ENCODE assay signal across 11 cellular contexts in the genomic region with DNA sequence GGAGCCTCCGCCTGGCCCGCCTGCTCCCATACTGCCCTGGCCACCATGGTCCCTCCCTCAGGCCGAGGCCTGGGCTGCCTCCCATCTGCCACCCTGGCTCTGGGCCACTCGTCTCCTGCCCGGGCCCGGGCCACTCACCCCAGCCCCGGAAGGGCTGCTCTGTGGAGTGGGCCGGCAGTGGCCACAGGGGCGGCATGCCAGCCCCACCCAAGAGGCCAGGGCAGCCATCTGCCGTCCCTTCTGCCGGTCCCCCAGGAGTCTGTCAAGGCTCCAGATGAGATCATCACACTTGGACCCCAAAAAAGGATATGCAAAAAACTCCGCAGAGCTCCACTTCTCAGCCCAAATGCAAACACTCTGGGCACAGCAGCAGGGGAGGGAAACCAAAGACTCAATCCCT.
DNase-seq lines count a peak whose midpoint lies in the region; ATAC-seq lines count a peak whose summit lies in the region.
"Had no signal": no experiment of that assay in that cellular context is flagged by ENCODE, and none has a peak within 500 bp of the region (broad histone marks: within the 10 kb centered on the region; RNA-seq: fewer than 3 reads in every experiment).

No MANE protein-coding gene starts in this region.

- intact Hi-C loops in posterior cingulate gyrus (cut with DNase I), result no loop called here

- peak overlapping the region; percentile 6; the same call in 1 of the 2 replicates for H3K9ac ChIP-seq in BLaER1

- DNase-seq in NCI-H446 treated with DMSO at 0.1 percent for 48 hours (lab: John Stamatoyannopoulos, UW), result peak; percentile 80
- peak; percentile 76 for DNase-seq in germinal center (ENCODE audit: low spot score)
- peak; percentile 47 to 95 (median 64) for DNase-seq in posterior cingulate gyrus
- DNase-seq in DMS79 (lab: John Stamatoyannopoulos, UW), result no peak
- no peak for DNase-seq in SW480 (ENCODE audit: low spot score)
- DNase-seq in NCI-H1092 (lab: John Stamatoyannopoulos, UW), result no peak
- DNase-seq: naive thymus-derived CD4-positive, alpha-beta T cell; NCI-H2081 treated with DMSO at 0.1 percent for 48 hours had no signal

- peaks cover 59% of the 10 kb centered on the region for H3K36me3 ChIP-seq in BLaER1

- H4K20me1 ChIP-seq in BLaER1, result peaks cover 53% of the 10 kb centered on the region

- peaks cover 97% of the 10 kb centered on the region for H3K4me1 ChIP-seq in BLaER1

- H3K27me3 ChIP-seq in BLaER1, result no peaks in the 10 kb centered on the region

- H3K4me2 ChIP-seq in BLaER1, result peak overlapping the region; percentile 2; the same call in 1 of the 2 replicates

- no peak for ATAC-seq in GM18870 (IDR thresholded peaks at IDR 0.05; ENCODE audit: unreplicated experiment)
- ATAC-seq: naive thymus-derived CD4-positive, alpha-beta T cell had no signal

- no peak overlapping the region for H3K4me3 ChIP-seq in BLaER1

- H3K27ac ChIP-seq in BLaER1, result peak overlapping the region; percentile 69
- H3K27ac ChIP-seq: epithelial cell of prostate had no signal

- peaks cover 17% of the 10 kb centered on the region for H3K9me3 ChIP-seq in BLaER1

Comparison
In these comparisons a context has a peak if more than half of its experiments do, and no peak if none do; other contexts are left out.
1. DNase-seq: peak in NCI-H446 treated with DMSO at 0.1 percent for 48 hours (single experiment), germinal center (single experiment) and posterior cingulate gyrus (10 of 10); none in DMS79 (single experiment), SW480 (single experiment) and NCI-H1092 (single experiment).